Comparison of ENCODE assay signal across 8 cellular contexts in genomic region chr1:32107742-32108661, GRCh38. TPM values are rescaled to one million over a fixed set of nuclear protein-coding genes. Genes with fewer than 3 reads are reported as not detected.
DNase-seq lines count a peak whose midpoint lies in the region; ATAC-seq and TF ChIP-seq lines count a peak whose summit lies in the region.

Gene KPNA6 (plus strand): TSS chr1:32108056. CDS start chr1:32108131, 75 bp downstream.

- H3K27me3 ChIP-seq in left lung: no peaks in the 10 kb centered on the region

- TF ChIP-seq POLR2A in GM19193 (IDR thresholded peaks at IDR 0.05; ENCODE audit: extremely low read depth, insufficient read depth, insufficient read length): peak; percentile 74

- peak within 1 kb of the TSS; percentile 92 to 99 for H3K4me3 ChIP-seq in left lung

- peak within 1 kb of the TSS; percentile 93 for H3K27ac Mint-ChIP-seq in dendritic cell treated with granulocyte-macrophage colony-stimulating factor and Interleukin-4, amounts not matched to agents 40 ng/mL and 50 ng/mL, for 4 days

- ATAC-seq in HG03565 (IDR thresholded peaks at IDR 0.05; ENCODE audit: unreplicated experiment) (peak; percentile 57), left lung (peak; percentile 92)

- no peaks in the 10 kb centered on the region for H3K9me3 ChIP-seq in left lung

- H3K27me3 Mint-ChIP-seq in dendritic cell treated with granulocyte-macrophage colony-stimulating factor and Interleukin-4, amounts not matched to agents 40 ng/mL and 50 ng/mL, for 4 days: no peaks in the 10 kb centered on the region

- no peaks in the 10 kb centered on the region for H3K9me3 Mint-ChIP-seq in dendritic cell treated with granulocyte-macrophage colony-stimulating factor and Interleukin-4, amounts not matched to agents 40 ng/mL and 50 ng/mL, for 4 days

- DNase-seq in Ammon's horn (ENCODE audit: low spot score) (peak; percentile 95), NCI-H774 (lab: John Stamatoyannopoulos, UW) (peak; percentile 98), left lung (peak; percentile 85 to 91)
- DNase-seq in activated CD4-positive, alpha-beta T cell treated with anti-CD3 and anti-CD28 coated beads, Interleukin-2, amount 50 U/mL, for 24 hours (ENCODE audit: low read depth in 1 of 2, low spot score in 1 of 2): peak; percentile 76 to 87
- DNase-seq in stimulated activated CD4-positive, alpha-beta T cell treated with anti-CD3 and anti-CD28 coated beads, Interleukin-2, amount 100 ng/mL, for 4 hours (ENCODE audit: low read depth): peak; percentile 82

- H3K4me1 ChIP-seq in left lung: peaks cover 13 to 42% of the 10 kb centered on the region in 2 donors

- TF ChIP-seq CTCF in left lung (IDR thresholded peaks at IDR 0.05): no peak

- intact Hi-C loops in dendritic cell treated with granulocyte-macrophage colony-stimulating factor and Interleukin-4, amounts not matched to agents 40 ng/mL and 50 ng/mL, for 4 days (cut with micrococcal nuclease): loop anchor here (2.0 to 5.0 kb wide), 2 partner anchors 36 to 71 kb away; partner anchors contain the start of genes TMEM39B and TXLNA
- intact Hi-C loops in left lung (cut with DNase I): no loop called here

- H3K4me1 Mint-ChIP-seq in dendritic cell treated with granulocyte-macrophage colony-stimulating factor and Interleukin-4, amounts not matched to agents 40 ng/mL and 50 ng/mL, for 4 days (ENCODE audit: low read depth): peaks cover 34% of the 10 kb centered on the region

- peak within 1 kb of the TSS; percentile 98 for H3K4me3 Mint-ChIP-seq in dendritic cell treated with granulocyte-macrophage colony-stimulating factor and Interleukin-4, amounts not matched to agents 40 ng/mL and 50 ng/mL, for 4 days

- H3K27ac ChIP-seq in left lung: peak within 1 kb of the TSS; percentile 93 to 94

- H3K36me3 ChIP-seq in left lung: no peaks in the 10 kb centered on the region

- peaks cover 12% of the 10 kb centered on the region for H3K36me3 Mint-ChIP-seq in dendritic cell treated with granulocyte-macrophage colony-stimulating factor and Interleukin-4, amounts not matched to agents 40 ng/mL and 50 ng/mL, for 4 days (ENCODE audit: low read depth)

RNA-seq across cellular contexts. Expression of gene KPNA6, which starts in this region (rescaled TPM):
- 10 to 100 TPM; 70.2 to 73.2 TPM for total RNA-seq in left lung

Comparison
In these comparisons a context has a peak if more than half of its experiments do, and no peak if none do; other contexts are left out.
1. Peak in every context shown above with its lines: DNase-seq, ATAC-seq, H3K4me3 ChIP-seq and H3K27ac ChIP-seq.